Comparison of ENCODE assay signal across 11 cellular contexts in genomic region chr3:123388050-123388449, GRCh38.
"Had no signal": no experiment of that assay in that cellular context is flagged by ENCODE, and none has a peak within 500 bp of the region (broad histone marks: within the 10 kb centered on the region; RNA-seq: fewer than 3 reads in every experiment).

No MANE protein-coding gene starts in this region.

- ATAC-seq: activated naive CD8-positive, alpha-beta T cell treated with anti-CD3 and anti-CD28 coated beads, Interleukin-2, amount 50 U/mL, for 24 hours; left lobe of liver; T-helper 17 cell had no signal

- H3K36me3 ChIP-seq: right lobe of liver had no signal

- H3K27me3 ChIP-seq: right lobe of liver had no signal

- H3K9me3 ChIP-seq: right lobe of liver had no signal

- H3K4me3 ChIP-seq: right lobe of liver had no signal

- DNase-seq: activated B cell treated with CpG ODN at 0.5 μM for 24 hours; activated CD4-positive, alpha-beta T cell treated with anti-CD3 and anti-CD28 coated beads, Interleukin-2, amount 10 ng/mL, durations not matched to agents 24 days and 14 days; activated naive CD4-positive, alpha-beta T cell; activated naive CD8-positive, alpha-beta T cell treated with anti-CD3 and anti-CD28 coated beads, Interleukin-2, amount 50 U/mL, for 24 hours; central memory CD4-positive, alpha-beta T cell; right lobe of liver; SHP77 treated with DMSO at 0.1 percent for 48 hours; stimulated activated CD4-positive, alpha-beta T cell treated with anti-CD3 and anti-CD28 coated beads, Interleukin-2, amount 100 ng/mL, for 48 hours; stimulated activated naive CD4-positive, alpha-beta T cell treated with Interleukin-2 at 50 U/mL for 16 hours; T-helper 17 cell had no signal
